ENCODE assay signal across 8 cellular contexts in the genomic region with DNA sequence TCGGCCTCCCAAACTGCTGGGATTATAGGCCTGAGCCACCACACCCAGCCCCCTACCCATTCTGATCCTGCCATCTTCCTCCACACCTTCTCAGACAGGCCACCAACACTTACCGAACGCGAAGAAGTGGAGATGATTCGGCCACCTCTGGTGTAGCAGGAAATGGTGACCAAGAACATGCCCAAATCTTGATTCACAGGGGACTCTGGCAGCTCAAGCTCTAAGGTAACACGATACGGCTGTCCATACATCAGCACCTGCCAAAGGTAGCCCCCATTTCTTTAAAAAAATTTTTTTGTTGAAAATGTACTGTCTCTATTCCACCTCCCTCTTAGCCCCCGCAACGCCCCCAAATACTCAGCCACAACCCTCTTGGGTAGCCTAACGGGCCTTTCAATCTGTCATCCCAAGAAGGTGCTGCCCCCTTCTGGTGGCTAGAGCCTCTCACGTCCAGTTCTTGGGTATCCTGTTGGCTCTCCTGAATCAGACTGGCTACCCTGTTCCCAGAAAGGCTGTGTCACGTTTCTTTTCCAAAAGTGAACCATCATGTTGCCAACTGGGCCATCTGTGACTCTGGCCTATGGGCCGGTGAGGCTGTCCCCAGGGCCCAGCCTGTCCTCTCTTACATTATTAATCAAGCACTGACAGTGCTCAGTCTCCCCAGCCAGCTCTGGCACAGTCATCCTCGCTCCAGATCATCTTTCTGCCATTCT. TPM values are rescaled to one million over a fixed set of nuclear protein-coding genes. Genes with fewer than 3 reads are reported as not detected.
A peak's percentile ranks its signal among the peaks of the same experiment; 100 is the strongest.
DNase-seq lines count a peak whose midpoint lies in the region; ATAC-seq and TF ChIP-seq lines count a peak whose summit lies in the region.

No MANE protein-coding gene starts in this region.

- no peaks in the 10 kb centered on the region for H3K79me2 ChIP-seq in OCI-LY3 (ENCODE audit: low read length)

- no peaks in the 10 kb centered on the region for H3K27me3 ChIP-seq in BJ (ENCODE audit: control insufficient read depth, insufficient read depth, low read length)
- no peaks in the 10 kb centered on the region for H3K27me3 ChIP-seq in OCI-LY3 (ENCODE audit: low read depth, low read length)

- H2AFZ ChIP-seq in OCI-LY3 (ENCODE audit: low read depth, low read length): no peak overlapping the region

- no peaks in the 10 kb centered on the region for H3K9me3 ChIP-seq in OCI-LY3 (ENCODE audit: insufficient read depth, low read length)

- no peak overlapping the region for H3K27ac ChIP-seq in OCI-LY3 (ENCODE audit: low read length)

- no peak overlapping the region for H3K4me3 ChIP-seq in BJ (ENCODE audit: low read depth, low read length)
- no peak overlapping the region for H3K4me3 ChIP-seq in OCI-LY3 (ENCODE audit: low read length)

- no peaks in the 10 kb centered on the region for H3K9me3 Mint-ChIP-seq in natural killer cell treated with Interleukin-12 subunit alpha and Interleukin-12 subunit beta and Interleukin-15 and Interleukin-18, amount 100 ng/mL, for 72 hours

- H3K4me1 Mint-ChIP-seq in natural killer cell treated with Interleukin-12 subunit alpha and Interleukin-12 subunit beta and Interleukin-15 and Interleukin-18, amount 100 ng/mL, for 72 hours (ENCODE audit: low read depth in 2 of 2): peaks cover 6 to 8% of the 10 kb centered on the region in 2 donors

- no peak overlapping the region for H3K27ac Mint-ChIP-seq in natural killer cell treated with Interleukin-12 subunit alpha and Interleukin-12 subunit beta and Interleukin-15 and Interleukin-18, amount 100 ng/mL, for 72 hours

- peak; percentile 88 for TF ChIP-seq CTCF in BJ (IDR thresholded peaks at IDR 0.05; ENCODE audit: insufficient read depth, low read depth, low read length)
- TF ChIP-seq CTCF in OCI-LY3 (IDR thresholded peaks at IDR 0.05; ENCODE audit: low read depth, low read length): peak; percentile 97

- H3K4me2 ChIP-seq in OCI-LY3 (ENCODE audit: low read length): no peak overlapping the region

- no peaks in the 10 kb centered on the region for H3K36me3 Mint-ChIP-seq in natural killer cell treated with Interleukin-12 subunit alpha and Interleukin-12 subunit beta and Interleukin-15 and Interleukin-18, amount 100 ng/mL, for 72 hours

- H3K36me3 ChIP-seq in BJ (ENCODE audit: control insufficient read depth, insufficient read depth, low read length) (peaks cover 16% of the 10 kb centered on the region), OCI-LY3 (replicated peaks; ENCODE audit: low read depth, low read length) (peaks cover 27% of the 10 kb centered on the region)

- no peaks in the 10 kb centered on the region for H4K20me1 ChIP-seq in OCI-LY3 (ENCODE audit: insufficient read depth, low read length)

- H3K4me3 Mint-ChIP-seq in natural killer cell treated with Interleukin-12 subunit alpha and Interleukin-12 subunit beta and Interleukin-15 and Interleukin-18, amount 100 ng/mL, for 72 hours: no peak overlapping the region

- no peaks in the 10 kb centered on the region for H3K27me3 Mint-ChIP-seq in natural killer cell treated with Interleukin-12 subunit alpha and Interleukin-12 subunit beta and Interleukin-15 and Interleukin-18, amount 100 ng/mL, for 72 hours

- ATAC-seq in esophagus mucosa (peak; percentile 69), GM21619 (IDR thresholded peaks at IDR 0.05; ENCODE audit: unreplicated experiment) (no peak)
- ATAC-seq in natural killer cell treated with Interleukin-12 subunit alpha and Interleukin-12 subunit beta and Interleukin-15 and Interleukin-18, amount 100 ng/mL, for 72 hours: peak; percentile 69 to 84

- DNase-seq in BJ (ENCODE audit: low read depth) (no peak), HCEC 1CT (peak; percentile 74), activated T-cell treated with anti-CD3 and anti-CD28 coated beads for 4 hours (peak; percentile 74)
- DNase-seq in natural killer cell treated with Interleukin-12 subunit alpha and Interleukin-12 subunit beta and Interleukin-15 and Interleukin-18, amount 100 ng/mL, for 72 hours (ENCODE audit: low spot score): peak; percentile 83
- DNase-seq in stimulated activated naive CD4-positive, alpha-beta T cell treated with Interleukin-2 at 50 U/mL for 16 hours (lab: John Stamatoyannopoulos, UW): peak; percentile 70

- H3K4me1 ChIP-seq in OCI-LY3 (ENCODE audit: low read length): no peaks in the 10 kb centered on the region

- H3K9ac ChIP-seq in OCI-LY3 (ENCODE audit: low read length): no peak overlapping the region

- POLR2A ChIA-PET in BJ (lab: Charles Lee): no interaction called here

- CTCF ChIA-PET in BJ (lab: Yijun Ruan, JAX): interaction anchor here (0.7 to 3.8 kb wide), 23 partner anchors 8 to 313 kb away, joined by 3 to 40 read pairs (median 4); a partner anchor contains a TSS

RNA-seq across cellular contexts. Expression of a gene that starts 5.3 kb away (rescaled TPM):
- polyA plus RNA-seq in BJ (2011; rRNA removed): 2.6 and 2.9 TPM in 2 replicates
- polyA minus RNA-seq in BJ (2011; rRNA and poly(A)+ RNA removed): 0.93 and 1.1 TPM in 2 replicates
- total RNA-seq in esophagus mucosa: 1.1 TPM
- total RNA-seq in natural killer cell treated with Interleukin-12 subunit alpha and Interleukin-12 subunit beta and Interleukin-15 and Interleukin-18, amount 100 ng/mL, for 72 hours: under 1 TPM; 0.36 to 0.52 TPM

RNA-seq across cellular contexts. Expression of a gene that starts 12.6 kb away (rescaled TPM):
- polyA plus RNA-seq in BJ (2011; rRNA removed): 70.8 and 94.1 TPM in 2 replicates
- 47.3 and 89.8 TPM in 2 replicates for polyA minus RNA-seq in BJ (2011; rRNA and poly(A)+ RNA removed)
- total RNA-seq in esophagus mucosa: 42.4 TPM
- 10 to 100 TPM; 18.7 to 38.3 TPM for total RNA-seq in natural killer cell treated with Interleukin-12 subunit alpha and Interleukin-12 subunit beta and Interleukin-15 and Interleukin-18, amount 100 ng/mL, for 72 hours

RNA-seq across cellular contexts. Expression of a gene that starts 12.9 kb away (rescaled TPM):
- polyA plus RNA-seq in BJ (2011; rRNA removed): not detected in 2 replicates
- not detected in 2 replicates for polyA minus RNA-seq in BJ (2011; rRNA and poly(A)+ RNA removed)
- not detected for total RNA-seq in esophagus mucosa
- total RNA-seq in natural killer cell treated with Interleukin-12 subunit alpha and Interleukin-12 subunit beta and Interleukin-15 and Interleukin-18, amount 100 ng/mL, for 72 hours: not detected

RNA-seq across cellular contexts. Expression of a gene that starts 15.7 kb away (rescaled TPM):
- polyA plus RNA-seq in BJ (2011; rRNA removed): 83.7 and 86.0 TPM in 2 replicates
- polyA minus RNA-seq in BJ (2011; rRNA and poly(A)+ RNA removed): 27.3 and 35.6 TPM in 2 replicates
- total RNA-seq in esophagus mucosa: 65.6 TPM
- 100 to 1,000 TPM in 1 of 2 donors, 10 to 100 TPM in 1; 91.1 to 124 TPM for total RNA-seq in natural killer cell treated with Interleukin-12 subunit alpha and Interleukin-12 subunit beta and Interleukin-15 and Interleukin-18, amount 100 ng/mL, for 72 hours

RNA-seq across cellular contexts. Expression of a gene that starts 22.5 kb away (rescaled TPM):
- 4.0 and 4.1 TPM in 2 replicates for polyA plus RNA-seq in BJ (2011; rRNA removed)
- 2.5 and 2.9 TPM in 2 replicates for polyA minus RNA-seq in BJ (2011; rRNA and poly(A)+ RNA removed)
- 4.7 TPM for total RNA-seq in esophagus mucosa
- total RNA-seq in natural killer cell treated with Interleukin-12 subunit alpha and Interleukin-12 subunit beta and Interleukin-15 and Interleukin-18, amount 100 ng/mL, for 72 hours: 10 to 100 TPM; 20.9 to 33.7 TPM
